ENCODE assay signal across 12 cellular contexts in genomic region chr15:70463453-70463834, GRCh38.
DNase-seq lines count a peak whose midpoint lies in the region; ATAC-seq and TF ChIP-seq lines count a peak whose summit lies in the region.
"Had no signal": no experiment of that assay in that cellular context is flagged by ENCODE, and none has a peak within 500 bp of the region (broad histone marks: within the 10 kb centered on the region; RNA-seq: fewer than 3 reads in every experiment).

No MANE protein-coding gene starts in this region.

- TF ChIP-seq CTCF in GM20000 (IDR thresholded peaks at IDR 0.05; ENCODE audit: extremely low read depth, missing control alignments): no peak
- TF ChIP-seq CTCF in Calu3 (IDR thresholded peaks at IDR 0.05; ENCODE audit: unreplicated experiment): no peak

- ATAC-seq in HG03175 (IDR thresholded peaks at IDR 0.05; ENCODE audit: unreplicated experiment) (peak; percentile 19), GM19324 (IDR thresholded peaks at IDR 0.05; ENCODE audit: low FRiP score, unreplicated experiment) (no peak)
- ATAC-seq: PC-3 had no signal

- no peak overlapping the region for H3K4me3 Mint-ChIP-seq in Calu3 (ENCODE audit: low read depth, unreplicated experiment)
- H3K4me3 Mint-ChIP-seq: nephron progenitor cell had no signal

- DNase-seq in GDM1 (lab: John Stamatoyannopoulos, UW): peak; percentile 50
- DNase-seq in GM20000 (ENCODE audit: low spot score): peak; percentile 61
- DNase-seq in OCI-M1 (lab: John Stamatoyannopoulos, UW): peak; percentile 99
- no peak for DNase-seq in Calu3
- DNase-seq in NCI-H1092 (lab: John Stamatoyannopoulos, UW): no peak
- no peak for DNase-seq in NCI-H187 treated with DMSO at 0.1 percent for 48 hours (lab: John Stamatoyannopoulos, UW)
- DNase-seq: activated T-cell treated with anti-CD3 and anti-CD28 coated beads, Interleukin-2, amount 50 U/mL, for 1 hour; effector CD4-positive, alpha-beta T cell; nephron progenitor cell had no signal

- intact Hi-C loops in Calu3 (cut with micrococcal nuclease; ENCODE audit: unreplicated experiment): no loop called here

- no peak overlapping the region for H3K27ac Mint-ChIP-seq in Calu3 (ENCODE audit: unreplicated experiment)
- H3K27ac Mint-ChIP-seq: nephron progenitor cell had no signal

- H3K9me3 Mint-ChIP-seq in Calu3 (ENCODE audit: low read depth, unreplicated experiment): peaks cover 4% of the 10 kb centered on the region
- H3K9me3 Mint-ChIP-seq: nephron progenitor cell had no signal

- no TSS peak for BruUV-seq in Calu3 (replicated peaks; lab: Mats Ljungman, UMichigan)

- H3K27me3 Mint-ChIP-seq in Calu3 (ENCODE audit: unreplicated experiment): peaks cover 5% of the 10 kb centered on the region

- CTCF ChIA-PET in Calu3 (lab: Charles Lee): interaction anchor here (0.8 kb wide), 1 partner anchor 29 kb away, joined by 3 read pairs; no protein-coding TSS in a partner anchor

- H3K4me1 Mint-ChIP-seq in Calu3 (ENCODE audit: low read depth, unreplicated experiment): peaks cover 32% of the 10 kb centered on the region

- H3K36me3 Mint-ChIP-seq in Calu3 (ENCODE audit: insufficient read depth, unreplicated experiment): no peaks in the 10 kb centered on the region

Comparison
In these comparisons a context has a peak if more than half of its experiments do, and no peak if none do; other contexts are left out.
1. DNase-seq: peak in GDM1 (single experiment), GM20000 (single experiment) and OCI-M1 (single experiment); none in Calu3 (single experiment), NCI-H1092 (single experiment) and NCI-H187 treated with DMSO at 0.1 percent for 48 hours (single experiment).